15 cellular contexts compared by ENCODE assay signal in genomic region chr5:102765350-102765749, GRCh38. TPM values are rescaled to one million over a fixed set of nuclear protein-coding genes. Genes with fewer than 3 reads are reported as not detected.
DNase-seq lines count a peak whose midpoint lies in the region; ATAC-seq and TF ChIP-seq lines count a peak whose summit lies in the region.
"Had no signal": no experiment of that assay in that cellular context is flagged by ENCODE, and none has a peak within 500 bp of the region (broad histone marks: within the 10 kb centered on the region; RNA-seq: fewer than 3 reads in every experiment).

No MANE protein-coding gene starts in this region.

- no peak for ATAC-seq in CD4-positive, CD25-positive, alpha-beta regulatory T cell (ENCODE audit: low read depth in 2 of 2)
- ATAC-seq in T-cell (replicated peaks in 1 of 4) (no peak), foreskin keratinocyte (no peak), HG03135 (IDR thresholded peaks at IDR 0.05; ENCODE audit: unreplicated experiment) (no peak)
- ATAC-seq in activated naive CD8-positive, alpha-beta T cell treated with anti-CD3 and anti-CD28 coated beads, Interleukin-2, amount 50 U/mL, for 24 hours: no peak

- DNase-seq in activated CD4-positive, alpha-beta T cell treated with anti-CD3 and anti-CD28 coated beads, Interleukin-2, amount 10 ng/mL, durations not matched to agents 24 days and 14 days: no peak
- no peak for DNase-seq in activated CD4-positive, alpha-beta T cell treated with anti-CD3 and anti-CD28 coated beads, Interleukin-2, amount 50 U/mL, for 1 hour
- peak in 1 of 3 donors; percentile 38 for DNase-seq in CD4-positive, CD25-positive, alpha-beta regulatory T cell
- DNase-seq in T-cell: no peak
- no peak for DNase-seq in activated naive CD8-positive, alpha-beta T cell treated with anti-CD3 and anti-CD28 coated beads, Interleukin-2, amount 50 U/mL, for 24 hours
- DNase-seq in foreskin keratinocyte: no peak
- no peak for DNase-seq in hepatic stellate cell (ENCODE audit: low spot score)
- DNase-seq: COR-L47, HCEC 1CT, Karpas-422, NCI-H187 treated with DMSO at 0.1 percent for 48 hours, NCI-H510A, SHP77 treated with DMSO at 0.1 percent for 48 hours had no signal

- no peaks in the 10 kb centered on the region for H3K36me3 ChIP-seq in CD4-positive, CD25-positive, alpha-beta regulatory T cell (ENCODE audit: control insufficient read depth, insufficient read depth, low read length)

- H3K27ac Mint-ChIP-seq in activated CD4-positive, alpha-beta T cell treated with anti-CD3 and anti-CD28 coated beads, Interleukin-2, amount 10 ng/mL, durations not matched to agents 24 days and 14 days: peak overlapping the region; percentile 78
- peak overlapping the region in 1 of 3 donors; percentile 52 for H3K27ac Mint-ChIP-seq in CD4-positive, CD25-positive, alpha-beta regulatory T cell
- H3K27ac Mint-ChIP-seq in T-cell: peak overlapping the region; percentile 1 to 46
- H3K27ac Mint-ChIP-seq in activated naive CD8-positive, alpha-beta T cell treated with anti-CD3 and anti-CD28 coated beads, Interleukin-2, amount 50 U/mL, for 24 hours: peak overlapping the region; percentile 80

- H3K36me3 Mint-ChIP-seq in activated CD4-positive, alpha-beta T cell treated with anti-CD3 and anti-CD28 coated beads, Interleukin-2, amount 10 ng/mL, durations not matched to agents 24 days and 14 days (ENCODE audit: low read depth): peaks cover 19% of the 10 kb centered on the region
- H3K36me3 Mint-ChIP-seq in CD4-positive, CD25-positive, alpha-beta regulatory T cell: no peaks in the 10 kb centered on the region
- no peaks in the 10 kb centered on the region for H3K36me3 Mint-ChIP-seq in T-cell
- peaks cover 24% of the 10 kb centered on the region for H3K36me3 Mint-ChIP-seq in activated naive CD8-positive, alpha-beta T cell treated with anti-CD3 and anti-CD28 coated beads, Interleukin-2, amount 50 U/mL, for 24 hours (ENCODE audit: low read depth)

- H3K4me1 ChIP-seq in CD4-positive, CD25-positive, alpha-beta regulatory T cell (ENCODE audit: control insufficient read depth, insufficient read depth, low read length, poor library complexity, severe bottlenecking): peaks cover 63% of the 10 kb centered on the region
- H3K4me1 ChIP-seq in foreskin keratinocyte: peaks cover 18% of the 10 kb centered on the region

- intact Hi-C loops in activated CD4-positive, alpha-beta T cell treated with anti-CD3 and anti-CD28 coated beads, Interleukin-2, amount 10 ng/mL, durations not matched to agents 24 days and 14 days (cut with micrococcal nuclease): no loop called here

- peak overlapping the region; percentile 43 for H3K27ac ChIP-seq in CD4-positive, CD25-positive, alpha-beta regulatory T cell (ENCODE audit: insufficient read depth, low read length, poor library complexity, severe bottlenecking)
- no peak overlapping the region for H3K27ac ChIP-seq in foreskin keratinocyte
- H3K27ac ChIP-seq: 22Rv1 had no signal

- CTCF ChIA-PET in T-cell (lab: Charles Lee): interaction anchor here in 1 of 2 donors (3.9 kb wide), 1 partner anchor 16 kb away, joined by 18 read pairs; no protein-coding TSS in a partner anchor

- peak overlapping the region; percentile 47 for H3K4me3 ChIP-seq in CD4-positive, CD25-positive, alpha-beta regulatory T cell (ENCODE audit: low read depth, low read length)

- no peaks in the 10 kb centered on the region for H3K9me3 Mint-ChIP-seq in activated CD4-positive, alpha-beta T cell treated with anti-CD3 and anti-CD28 coated beads, Interleukin-2, amount 10 ng/mL, durations not matched to agents 24 days and 14 days
- H3K9me3 Mint-ChIP-seq in CD4-positive, CD25-positive, alpha-beta regulatory T cell: no peaks in the 10 kb centered on the region
- H3K9me3 Mint-ChIP-seq in T-cell: no peaks in the 10 kb centered on the region
- no peaks in the 10 kb centered on the region for H3K9me3 Mint-ChIP-seq in activated naive CD8-positive, alpha-beta T cell treated with anti-CD3 and anti-CD28 coated beads, Interleukin-2, amount 50 U/mL, for 24 hours

- H3K4me3 Mint-ChIP-seq in activated CD4-positive, alpha-beta T cell treated with anti-CD3 and anti-CD28 coated beads, Interleukin-2, amount 10 ng/mL, durations not matched to agents 24 days and 14 days: peak overlapping the region; percentile 66
- peak overlapping the region in 3 of 4 donors; percentile 6 to 40 (median 18) for H3K4me3 Mint-ChIP-seq in CD4-positive, CD25-positive, alpha-beta regulatory T cell
- H3K4me3 Mint-ChIP-seq in T-cell: no peak overlapping the region
- H3K4me3 Mint-ChIP-seq in activated naive CD8-positive, alpha-beta T cell treated with anti-CD3 and anti-CD28 coated beads, Interleukin-2, amount 50 U/mL, for 24 hours: peak overlapping the region; percentile 69

- H3K27me3 ChIP-seq in CD4-positive, CD25-positive, alpha-beta regulatory T cell (ENCODE audit: control insufficient read depth, insufficient read depth, low read length): no peaks in the 10 kb centered on the region
- H3K27me3 ChIP-seq in foreskin keratinocyte: no peaks in the 10 kb centered on the region

- TF ChIP-seq CTCF in foreskin keratinocyte (conservative IDR thresholded peaks at IDR 0.05): no peak

- no peaks in the 10 kb centered on the region for H3K9me3 ChIP-seq in CD4-positive, CD25-positive, alpha-beta regulatory T cell (ENCODE audit: control insufficient read depth in 2 of 2, low read length in 2 of 2)

- POLR2A ChIA-PET in T-cell (lab: Charles Lee): no interaction called here

- peaks cover 57% of the 10 kb centered on the region for H3K4me1 Mint-ChIP-seq in activated CD4-positive, alpha-beta T cell treated with anti-CD3 and anti-CD28 coated beads, Interleukin-2, amount 10 ng/mL, durations not matched to agents 24 days and 14 days
- peaks cover 41 to 67% (median 53%) of the 10 kb centered on the region in 4 donors for H3K4me1 Mint-ChIP-seq in CD4-positive, CD25-positive, alpha-beta regulatory T cell
- peaks cover 41 to 64% (median 58%) of the 10 kb centered on the region in 3 donors for H3K4me1 Mint-ChIP-seq in T-cell
- H3K4me1 Mint-ChIP-seq in activated naive CD8-positive, alpha-beta T cell treated with anti-CD3 and anti-CD28 coated beads, Interleukin-2, amount 50 U/mL, for 24 hours: peaks cover 70% of the 10 kb centered on the region

- no peaks in the 10 kb centered on the region for H3K27me3 Mint-ChIP-seq in activated CD4-positive, alpha-beta T cell treated with anti-CD3 and anti-CD28 coated beads, Interleukin-2, amount 10 ng/mL, durations not matched to agents 24 days and 14 days
- no peaks in the 10 kb centered on the region for H3K27me3 Mint-ChIP-seq in CD4-positive, CD25-positive, alpha-beta regulatory T cell
- H3K27me3 Mint-ChIP-seq in T-cell: no peaks in the 10 kb centered on the region
- no peaks in the 10 kb centered on the region for H3K27me3 Mint-ChIP-seq in activated naive CD8-positive, alpha-beta T cell treated with anti-CD3 and anti-CD28 coated beads, Interleukin-2, amount 50 U/mL, for 24 hours

RNA-seq across cellular contexts. Expression of gene PAM, which starts 10.2 kb away (rescaled TPM):
- total RNA-seq in activated CD4-positive, alpha-beta T cell treated with anti-CD3 and anti-CD28 coated beads, Interleukin-2, amount 10 ng/mL, durations not matched to agents 24 days and 14 days: 72.2 and 73.3 TPM in 2 replicates
- total RNA-seq in CD4-positive, CD25-positive, alpha-beta regulatory T cell: 60.0 TPM
- 10 to 100 TPM; 22.9 to 35.3 (median 33.8) TPM for polyA plus RNA-seq in CD4-positive, CD25-positive, alpha-beta regulatory T cell
- total RNA-seq in T-cell (10 to 100 TPM; 17.5 to 29.2 (median 23.3) TPM), foreskin keratinocyte (56.6 and 63.3 TPM in 2 replicates)
- 37.4 and 38.3 TPM in 2 replicates for polyA plus RNA-seq in foreskin keratinocyte

Comparison
In these comparisons a context has a peak if more than half of its experiments do, and no peak if none do; other contexts are left out.
1. H3K4me3 Mint-ChIP-seq: peak in activated CD4-positive, alpha-beta T cell treated with anti-CD3 and anti-CD28 coated beads, Interleukin-2, amount 10 ng/mL, durations not matched to agents 24 days and 14 days (single experiment), CD4-positive, CD25-positive, alpha-beta regulatory T cell (3 of 4) and activated naive CD8-positive, alpha-beta T cell treated with anti-CD3 and anti-CD28 coated beads, Interleukin-2, amount 50 U/mL, for 24 hours (single experiment); none in T-cell (0 of 3).